ENCODE assay signal across 9 cellular contexts in the genomic region with DNA sequence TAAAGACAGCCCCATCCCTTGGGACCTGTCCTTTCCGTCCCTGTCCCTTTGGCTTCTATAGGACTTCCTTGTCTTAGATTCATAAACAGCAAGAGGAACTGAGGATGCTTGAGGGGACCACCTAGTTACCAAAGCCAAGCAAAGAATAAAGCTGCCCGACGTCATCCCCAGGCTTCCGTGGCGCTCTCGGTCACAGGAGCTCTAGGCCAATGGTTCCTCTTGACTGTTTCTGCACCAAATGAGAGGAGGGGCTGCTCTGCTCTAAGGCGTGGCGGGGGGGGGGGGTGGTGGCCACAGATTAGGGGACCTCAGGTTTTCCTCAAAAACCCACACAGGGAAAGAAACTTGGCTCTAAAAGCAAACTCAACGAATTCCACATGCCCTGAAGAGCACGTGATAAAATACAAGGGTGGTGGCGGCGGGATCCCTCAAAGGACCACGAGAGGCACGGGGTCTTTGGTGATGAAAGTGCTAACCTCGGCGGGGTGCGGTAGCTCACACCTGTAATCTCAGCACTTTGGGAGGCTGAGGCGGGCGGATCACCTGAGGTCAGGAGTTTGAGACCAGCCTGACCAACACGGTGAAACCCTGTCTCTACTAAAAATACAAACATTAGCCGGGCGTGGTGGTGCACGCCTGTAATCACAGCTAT. TPM values are rescaled to one million over a fixed set of nuclear protein-coding genes. Genes with fewer than 3 reads are reported as not detected.
DNase-seq lines count a peak whose midpoint lies in the region; ATAC-seq lines count a peak whose summit lies in the region.
"Had no signal": no experiment of that assay in that cellular context is flagged by ENCODE, and none has a peak within 500 bp of the region (broad histone marks: within the 10 kb centered on the region; RNA-seq: fewer than 3 reads in every experiment).

No MANE protein-coding gene starts in this region.

- H3K27ac Mint-ChIP-seq in activated naive CD4-positive, alpha-beta T cell treated with anti-CD3 and anti-CD28 coated beads for 36 hours: peak overlapping the region; percentile 99

- intact Hi-C loops in activated naive CD4-positive, alpha-beta T cell treated with anti-CD3 and anti-CD28 coated beads for 36 hours (cut with micrococcal nuclease): loop anchor here (1.0 to 10.0 kb wide), 7 partner anchors 55 to 1383 kb away; partner anchors contain the start of gene FNBP1

- H3K9me3 Mint-ChIP-seq in activated naive CD4-positive, alpha-beta T cell treated with anti-CD3 and anti-CD28 coated beads for 36 hours: no peaks in the 10 kb centered on the region

- peaks cover 69% of the 10 kb centered on the region for H3K4me1 Mint-ChIP-seq in activated naive CD4-positive, alpha-beta T cell treated with anti-CD3 and anti-CD28 coated beads for 36 hours (ENCODE audit: low read depth)

- peak overlapping the region; percentile 92 for H3K4me3 Mint-ChIP-seq in activated naive CD4-positive, alpha-beta T cell treated with anti-CD3 and anti-CD28 coated beads for 36 hours
- H3K4me3 Mint-ChIP-seq: brain had no signal

- H3K36me3 Mint-ChIP-seq in activated naive CD4-positive, alpha-beta T cell treated with anti-CD3 and anti-CD28 coated beads for 36 hours (ENCODE audit: low read depth): peaks cover 31% of the 10 kb centered on the region

- H3K4me1 ChIP-seq in skeletal muscle tissue (ENCODE audit: control insufficient read depth in 3 of 3, insufficient read depth in 3 of 3, low read length in 3 of 3): peaks cover 19 to 28% (median 24%) of the 10 kb centered on the region in 3 donors

- no peak for DNase-seq in activated naive CD4-positive, alpha-beta T cell treated with anti-CD3 and anti-CD28 coated beads for 36 hours
- no peak for DNase-seq in MG63
- DNase-seq in NCI-H748 (lab: John Stamatoyannopoulos, UW; ENCODE audit: unreplicated experiment): no peak
- no peak for DNase-seq in mucosa of gallbladder (ENCODE audit: low spot score)

- H3K27ac ChIP-seq in skeletal muscle tissue (ENCODE audit: low read depth, low read length): peak overlapping the region; percentile 25

- no peaks in the 10 kb centered on the region for H3K27me3 ChIP-seq in skeletal muscle tissue (ENCODE audit: control insufficient read depth in 3 of 3, insufficient read depth in 3 of 3, low read length in 3 of 3)
- no peaks in the 10 kb centered on the region for H3K27me3 ChIP-seq in MG63
- H3K27me3 ChIP-seq: SJSA1 had no signal

- CTCF ChIA-PET in activated naive CD4-positive, alpha-beta T cell treated with anti-CD3 and anti-CD28 coated beads for 36 hours (lab: Charles Lee): interaction anchor here (0.6 to 0.9 kb wide), 4 partner anchors 9 to 103 kb away, joined by 3 to 4 read pairs (median 4); no protein-coding TSS in a partner anchor

- H3K9ac ChIP-seq in skeletal muscle tissue (ENCODE audit: low read depth in 1 of 3, low read length in 3 of 3): peak overlapping the region in 2 of 3 donors; percentile 20 to 45

- H3K4me3 ChIP-seq in skeletal muscle tissue (ENCODE audit: low read length in 3 of 3) (peak overlapping the region in 2 of 3 donors; percentile 54 to 66), MG63 (no peak overlapping the region)
- H3K4me3 ChIP-seq: SJSA1 had no signal

- H3K27me3 Mint-ChIP-seq in activated naive CD4-positive, alpha-beta T cell treated with anti-CD3 and anti-CD28 coated beads for 36 hours (ENCODE audit: low read depth): no peaks in the 10 kb centered on the region
- H3K27me3 Mint-ChIP-seq: brain had no signal

- ATAC-seq in GM19023 (IDR thresholded peaks at IDR 0.05; ENCODE audit: unreplicated experiment) (peak; percentile 9), HG03066 (IDR thresholded peaks at IDR 0.05; ENCODE audit: low read depth, unreplicated experiment) (peak; percentile 15)

- H3K36me3 ChIP-seq in skeletal muscle tissue (ENCODE audit: control insufficient read depth in 3 of 3, insufficient read depth in 3 of 3, low read length in 3 of 3) (peaks cover 7 to 12% (median 7%) of the 10 kb centered on the region in 3 donors), MG63 (peaks cover 16% of the 10 kb centered on the region)

- H3K9me3 ChIP-seq in skeletal muscle tissue (ENCODE audit: control insufficient read depth in 3 of 3, low read length in 3 of 3) (no peaks in the 10 kb centered on the region), MG63 (no peaks in the 10 kb centered on the region)
- H3K9me3 ChIP-seq: SJSA1 had no signal

RNA-seq across cellular contexts. Expression of gene USP20, which starts 53.7 kb away (rescaled TPM):
- total RNA-seq in activated naive CD4-positive, alpha-beta T cell treated with anti-CD3 and anti-CD28 coated beads for 36 hours: 10 to 100 TPM; 54.7 to 54.9 TPM
- total RNA-seq in skeletal muscle tissue: 3.7 TPM
- total RNA-seq in MG63 (2014; rRNA removed; shearing (Covaris generic); ENCODE audit: low replicate concordance): 6.2 and 10.2 TPM in 2 replicates
- total RNA-seq in mucosa of gallbladder: 41.0 TPM

RNA-seq across cellular contexts. Expression of gene C9orf78, which starts 53.9 kb away (rescaled TPM):
- 10 to 100 TPM; 45.3 to 45.7 TPM for total RNA-seq in activated naive CD4-positive, alpha-beta T cell treated with anti-CD3 and anti-CD28 coated beads for 36 hours
- total RNA-seq in skeletal muscle tissue: 32.9 TPM
- total RNA-seq in MG63 (2014; rRNA removed; shearing (Covaris generic); ENCODE audit: low replicate concordance): 48.7 and 116 TPM in 2 replicates
- 53.6 TPM for total RNA-seq in mucosa of gallbladder
